In genomic region chr3:134313839-134314587, GRCh38 we compare ENCODE assay signal across 11 cellular contexts.
DNase-seq lines count a peak whose midpoint lies in the region; ATAC-seq and TF ChIP-seq lines count a peak whose summit lies in the region.
"Had no signal": no experiment of that assay in that cellular context is flagged by ENCODE, and none has a peak within 500 bp of the region (broad histone marks: within the 10 kb centered on the region; RNA-seq: fewer than 3 reads in every experiment).

No MANE protein-coding gene starts in this region.

- no peaks in the 10 kb centered on the region for H3K27me3 ChIP-seq in BJ (ENCODE audit: control insufficient read depth, insufficient read depth, low read length)
- no peaks in the 10 kb centered on the region for H3K27me3 ChIP-seq in foreskin keratinocyte
- no peaks in the 10 kb centered on the region for H3K27me3 ChIP-seq in parathyroid adenoma (ENCODE audit: control insufficient read depth, insufficient read depth, low read length)

- ATAC-seq in foreskin keratinocyte (peak; percentile 11), HG02981 (IDR thresholded peaks at IDR 0.05; ENCODE audit: unreplicated experiment) (no peak), HG02970 (IDR thresholded peaks at IDR 0.05; ENCODE audit: low FRiP score, unreplicated experiment) (no peak), HG03521 (IDR thresholded peaks at IDR 0.05; ENCODE audit: unreplicated experiment) (no peak)
- ATAC-seq: CD8-positive, alpha-beta T cell had no signal

- H3K4me1 ChIP-seq in foreskin keratinocyte (peaks cover 37% of the 10 kb centered on the region), parathyroid adenoma (peaks cover 27% of the 10 kb centered on the region)

- peak overlapping the region; percentile 19 for H3K27ac ChIP-seq in adipose tissue (ENCODE audit: low read depth, low read length)
- peak overlapping the region; percentile 53 for H3K27ac ChIP-seq in foreskin keratinocyte
- H3K27ac ChIP-seq in parathyroid adenoma = peak overlapping the region; percentile 36

- no peak overlapping the region for H3K9ac ChIP-seq in parathyroid adenoma

- no peak for TF ChIP-seq CTCF in BJ (IDR thresholded peaks at IDR 0.05; ENCODE audit: insufficient read depth, low read depth, low read length)
- TF ChIP-seq CTCF in foreskin keratinocyte (conservative IDR thresholded peaks at IDR 0.05) = no peak
- no peak for TF ChIP-seq CTCF in parathyroid adenoma (IDR thresholded peaks at IDR 0.05)

- POLR2A ChIA-PET in BJ (lab: Charles Lee) = interaction anchor here (0.5 to 1.2 kb wide), 5 partner anchors 41 to 170 kb away, joined by 3 to 4 read pairs (median 3); no protein-coding TSS in a partner anchor

- CTCF ChIA-PET in BJ (lab: Yijun Ruan, JAX) = interaction anchor here (0.5 to 10.3 kb wide), 10 partner anchors 10 to 170 kb away, joined by 3 to 114 read pairs (median 4); partner anchors contain the start of genes ANAPC13 and CEP63

- peak overlapping the region; percentile 96 for H2AFZ ChIP-seq in parathyroid adenoma

- H3K36me3 ChIP-seq in BJ (ENCODE audit: control insufficient read depth, insufficient read depth, low read length) = no peaks in the 10 kb centered on the region
- no peaks in the 10 kb centered on the region for H3K36me3 ChIP-seq in parathyroid adenoma (ENCODE audit: control insufficient read depth, insufficient read depth, low read length)

- H3K9me3 ChIP-seq in parathyroid adenoma (ENCODE audit: control insufficient read depth, low read length) = no peaks in the 10 kb centered on the region

- peak overlapping the region; percentile 66 for H3K4me2 ChIP-seq in parathyroid adenoma (ENCODE audit: low read length)

- 63 to 71% (median 63%) methylated on average over 11 of the region's 11 CpGs for WGBS in adipose tissue, 3 donors

- H3K79me2 ChIP-seq in parathyroid adenoma = no peaks in the 10 kb centered on the region

- H3K4me3 ChIP-seq in BJ (ENCODE audit: low read depth, low read length) (peak overlapping the region; percentile 60), parathyroid adenoma (ENCODE audit: low read depth, low read length) (peak overlapping the region; percentile 28)

- DNase-seq in BJ (ENCODE audit: low read depth) (no peak), foreskin keratinocyte (peak in 1 of 2 donors; percentile 75), NCI-H524 treated with DMSO at 0.1 percent for 48 hours (lab: John Stamatoyannopoulos, UW) (no peak)
- DNase-seq: effector CD4-positive, alpha-beta T cell; NCI-H2227 treated with DMSO at 0.1 percent for 48 hours had no signal
